In the genomic region with DNA sequence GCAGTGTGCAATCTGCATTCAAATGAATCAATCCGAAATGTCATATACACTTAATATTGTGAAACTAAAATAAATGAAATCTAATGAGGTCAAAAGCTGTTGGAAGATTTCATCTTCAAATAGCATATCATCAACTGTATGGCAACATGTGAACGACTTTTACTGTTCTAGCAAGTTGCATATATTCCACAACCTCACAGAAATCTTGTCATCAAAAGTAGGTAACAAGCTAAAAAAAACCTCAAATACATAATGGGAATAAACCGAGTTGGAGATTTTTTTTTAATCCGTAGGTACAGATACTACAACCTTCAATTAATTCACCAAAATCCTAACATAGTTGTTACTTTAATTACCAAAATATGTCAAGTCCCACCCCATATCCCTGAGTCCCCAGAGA, we compare ENCODE assay signal across 8 cellular contexts. TPM values are rescaled to one million over a fixed set of nuclear protein-coding genes. Genes with fewer than 3 reads are reported as not detected.
DNase-seq lines count a peak whose midpoint lies in the region; ATAC-seq and TF ChIP-seq lines count a peak whose summit lies in the region.

No MANE protein-coding gene starts in this region.

- DNase-seq in cerebellar cortex (ENCODE audit: low spot score) (peak; percentile 34), NCI-H2196 treated with DMSO at 0.1 percent for 48 hours (lab: John Stamatoyannopoulos, UW; ENCODE audit: unreplicated experiment) (no peak), DMS153 treated with DMSO at 0.1 percent for 48 hours (lab: John Stamatoyannopoulos, UW; ENCODE audit: unreplicated experiment) (no peak)
- DNase-seq in naive thymus-derived CD8-positive, alpha-beta T cell, result peak in 1 of 10 donors; percentile 20
- no peak for DNase-seq in stimulated activated CD4-positive, alpha-beta T cell treated with anti-CD3 and anti-CD28 coated beads, Interleukin-1b, Interleukin-23, amount 100 ng/mL, for 48 hours

- H3K9me3 Mint-ChIP-seq in naive thymus-derived CD8-positive, alpha-beta T cell, result no peaks in the 10 kb centered on the region

- peaks cover 0 to 20% (median 11%) of the 10 kb centered on the region in 11 experiments; a peak in 12 of 22 replicates for H3K36me3 ChIP-seq in BLaER1 treated with 17β-estradiol and CSF1 and Interleukin-3, amounts not matched to agents 10 nM and 100 nM
- no peaks in the 10 kb centered on the region for H3K36me3 ChIP-seq in Loucy (ENCODE audit: insufficient read depth, low read length)

- H3K36me3 Mint-ChIP-seq in naive thymus-derived CD8-positive, alpha-beta T cell, result peaks cover 0 to 2% (median 0%) of the 10 kb centered on the region in 3 donors

- H3K9me2 ChIP-seq in Loucy (replicated peaks; ENCODE audit: low read depth, low read length), result no peaks in the 10 kb centered on the region

- peak overlapping the region; percentile 64 to 98 (median 79) for H3K4me2 ChIP-seq in BLaER1 treated with 17β-estradiol and CSF1 and Interleukin-3, amounts not matched to agents 10 nM and 100 nM
- H3K4me2 ChIP-seq in Loucy (ENCODE audit: low read depth, low read length, poor library complexity, severe bottlenecking), result peak overlapping the region; percentile 92

- POLR2A ChIA-PET in naive thymus-derived CD8-positive, alpha-beta T cell (lab: Charles Lee), result interaction anchor here (0.7 to 2.7 kb wide), 9 partner anchors 9 to 889 kb away, joined by 3 to 23 read pairs (median 6); partner anchors contain the start of genes ECPAS, FKBP15, HSDL2 and KIAA1958

- H3K4me1 Mint-ChIP-seq in naive thymus-derived CD8-positive, alpha-beta T cell, result peaks cover 18 to 58% (median 46%) of the 10 kb centered on the region in 4 donors

- peak overlapping the region; percentile 77 to 99 (median 94) for H3K4me3 Mint-ChIP-seq in naive thymus-derived CD8-positive, alpha-beta T cell

- peak overlapping the region; percentile 98 to 99 (median 99) for H3K27ac ChIP-seq in BLaER1 treated with 17β-estradiol and CSF1 and Interleukin-3, amounts not matched to agents 10 nM and 100 nM

- peaks cover 20 to 57% (median 45%) of the 10 kb centered on the region in 11 experiments; a peak in 20 of 22 replicates for H4K20me1 ChIP-seq in BLaER1 treated with 17β-estradiol and CSF1 and Interleukin-3, amounts not matched to agents 10 nM and 100 nM
- H4K20me1 ChIP-seq in Loucy (ENCODE audit: insufficient read depth, low read length, poor library complexity, severe bottlenecking), result peaks cover 49% of the 10 kb centered on the region

- H3K9ac ChIP-seq in BLaER1 treated with 17β-estradiol and CSF1 and Interleukin-3, amounts not matched to agents 10 nM and 100 nM, result peak overlapping the region; percentile 97 to 100 (median 99)
- H3K9ac ChIP-seq in Loucy (ENCODE audit: low read depth, low read length, poor library complexity, severe bottlenecking), result peak overlapping the region; percentile 98

- peak overlapping the region; percentile 52 to 97 (median 94) for H3K27ac Mint-ChIP-seq in naive thymus-derived CD8-positive, alpha-beta T cell

- H2AFZ ChIP-seq in Loucy (ENCODE audit: low read length), result peak overlapping the region; percentile 90; the same call in 1 of the 2 replicates

- no peaks in the 10 kb centered on the region for H3K27me3 ChIP-seq in BLaER1 treated with 17β-estradiol and CSF1 and Interleukin-3, amounts not matched to agents 10 nM and 100 nM
- no peaks in the 10 kb centered on the region for H3K27me3 ChIP-seq in Loucy (ENCODE audit: insufficient read depth, low read length, poor library complexity, severe bottlenecking)

- peaks cover 0 to under 1% (median 0%) of the 10 kb centered on the region in 11 experiments; a peak in 3 of 22 replicates for H3K9me3 ChIP-seq in BLaER1 treated with 17β-estradiol and CSF1 and Interleukin-3, amounts not matched to agents 10 nM and 100 nM (replicated peaks in 1 of 11)
- no peaks in the 10 kb centered on the region for H3K9me3 ChIP-seq in Loucy (ENCODE audit: insufficient read depth, low read depth, low read length)

- H3K27me3 Mint-ChIP-seq in naive thymus-derived CD8-positive, alpha-beta T cell, result no peaks in the 10 kb centered on the region

- ATAC-seq in naive thymus-derived CD8-positive, alpha-beta T cell, result no peak
- ATAC-seq in GM21825 (IDR thresholded peaks at IDR 0.05; ENCODE audit: unreplicated experiment), result no peak

- peak overlapping the region; percentile 83 to 99 (median 98) for H3K4me3 ChIP-seq in BLaER1 treated with 17β-estradiol and CSF1 and Interleukin-3, amounts not matched to agents 10 nM and 100 nM
- H3K4me3 ChIP-seq in Loucy (ENCODE audit: low read length, poor library complexity, severe bottlenecking), result peak overlapping the region; percentile 81

- H3K79me2 ChIP-seq in Loucy (ENCODE audit: insufficient read depth, low read length), result peaks cover 56% of the 10 kb centered on the region

- peaks cover 13 to 42% (median 34%) of the 10 kb centered on the region in 10 experiments for H3K4me1 ChIP-seq in BLaER1 treated with 17β-estradiol and CSF1 and Interleukin-3, amounts not matched to agents 10 nM and 100 nM
- peaks cover 50% of the 10 kb centered on the region for H3K4me1 ChIP-seq in Loucy (ENCODE audit: insufficient read depth, low read length, poor library complexity, severe bottlenecking)

- no peaks in the 10 kb centered on the region for H3F3A ChIP-seq in Loucy (ENCODE audit: low read depth)

- no peak for TF ChIP-seq CTCF in Loucy (conservative IDR thresholded peaks at IDR 0.05; ENCODE audit: low read length)

RNA-seq across cellular contexts. Expression of gene PTBP3, which starts 1.1 kb away (rescaled TPM):
- total RNA-seq in naive thymus-derived CD8-positive, alpha-beta T cell, result 100 to 1,000 TPM; 120 to 123 TPM
- 10 to 100 TPM; 32.1 to 51.0 (median 35.9) TPM for polyA plus RNA-seq in naive thymus-derived CD8-positive, alpha-beta T cell

RNA-seq across cellular contexts. Expression of gene HSDL2, which starts 47.6 kb away (rescaled TPM):
- total RNA-seq in naive thymus-derived CD8-positive, alpha-beta T cell, result 10 to 100 TPM; 13.2 to 17.2 TPM
- 10 to 100 TPM; 15.5 to 25.0 (median 19.6) TPM for polyA plus RNA-seq in naive thymus-derived CD8-positive, alpha-beta T cell
